Comparison of ENCODE assay signal across 27 cellular contexts in the genomic region with DNA sequence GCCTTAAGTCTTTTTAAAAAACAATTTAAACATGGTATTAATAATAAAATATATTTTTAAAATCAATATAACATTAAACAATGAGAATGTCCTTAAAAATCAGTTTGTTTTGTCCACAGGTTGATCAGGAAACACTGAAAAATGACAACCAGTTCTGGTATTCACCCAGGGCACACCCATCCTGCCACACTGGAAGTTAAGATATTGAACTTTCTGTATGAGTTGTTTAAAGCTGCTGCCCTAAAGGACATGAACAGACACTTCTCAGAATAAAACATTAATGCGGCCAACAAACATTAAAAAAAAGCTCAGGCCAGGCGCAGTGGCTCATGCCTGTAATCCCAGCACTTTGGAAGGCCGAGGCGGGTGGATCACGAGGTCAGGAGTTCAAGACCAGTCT. TPM values are rescaled to one million over a fixed set of nuclear protein-coding genes. Genes with fewer than 3 reads are reported as not detected.
A peak's percentile ranks its signal among the peaks of the same experiment; 100 is the strongest.
DNase-seq lines count a peak whose midpoint lies in the region; ATAC-seq and TF ChIP-seq lines count a peak whose summit lies in the region.
"Had no signal": no experiment of that assay in that cellular context is flagged by ENCODE, and none has a peak within 500 bp of the region (broad histone marks: within the 10 kb centered on the region; RNA-seq: fewer than 3 reads in every experiment).

No MANE protein-coding gene starts in this region.

- H3K9ac ChIP-seq in PC-3 (ENCODE audit: low read length) = no peak overlapping the region
- H3K9ac ChIP-seq: BLaER1 treated with 17β-estradiol and CSF1 and Interleukin-3, amounts not matched to agents 10 nM and 100 nM had no signal

- peaks cover 5% of the 10 kb centered on the region for H3K4me1 ChIP-seq in PC-3 (ENCODE audit: insufficient read depth, low read length)
- H3K4me1 ChIP-seq in left lung = no peaks in the 10 kb centered on the region
- H3K4me1 ChIP-seq: SJCRH30 had no signal

- no peaks in the 10 kb centered on the region for H3K27me3 ChIP-seq in PC-3 (ENCODE audit: low read length)
- no peaks in the 10 kb centered on the region for H3K27me3 ChIP-seq in left lung
- H3K27me3 ChIP-seq: BLaER1 treated with 17β-estradiol and CSF1 and Interleukin-3, amounts not matched to agents 10 nM and 100 nM; MG63; SJCRH30 had no signal

- no peaks in the 10 kb centered on the region for H4K20me1 ChIP-seq in PC-3 (ENCODE audit: low read length)
- H4K20me1 ChIP-seq: BLaER1 treated with 17β-estradiol and CSF1 and Interleukin-3, amounts not matched to agents 10 nM and 100 nM had no signal

- no peaks in the 10 kb centered on the region for H3K9me2 ChIP-seq in PC-3 (replicated peaks; ENCODE audit: low read length)

- 0 out of 2 replicates have a peak overlapping the region, but pooled peaks have one; percentile 29 for H3K4me2 ChIP-seq in PC-3 (ENCODE audit: low read length)
- H3K4me2 ChIP-seq: BLaER1 treated with 17β-estradiol and CSF1 and Interleukin-3, amounts not matched to agents 10 nM and 100 nM had no signal

- no TSS peak for BruUV-seq in PC-3 (replicated peaks; lab: Mats Ljungman, UMichigan)

- POLR2A ChIA-PET in PC-3 (lab: Charles Lee; ENCODE audit: unreplicated experiment) = interaction anchor here (0.6 to 0.7 kb wide), 2 partner anchors 60 to 293 kb away, joined by 4 read pairs; no protein-coding TSS in a partner anchor

- TF ChIP-seq CTCF in PC-3 (conservative IDR thresholded peaks at IDR 0.05; ENCODE audit: low read depth, low read length) = no peak
- TF ChIP-seq CTCF in epithelial cell of esophagus (IDR thresholded peaks at IDR 0.05; ENCODE audit: insufficient read depth, low read depth, low read length, missing control alignments) = no peak
- no peak for TF ChIP-seq CTCF in left lung (IDR thresholded peaks at IDR 0.05)

- CTCF ChIA-PET in PC-3 (lab: Charles Lee) = no interaction called here

- no peaks in the 10 kb centered on the region for H3F3A ChIP-seq in PC-3 (ENCODE audit: low read length, unreplicated experiment)

- no peak overlapping the region for H2AFZ ChIP-seq in PC-3 (ENCODE audit: low read length)

- DNase-seq in 8988T (peak; percentile 21), PC-3 (peak; percentile 63), epithelial cell of esophagus (ENCODE audit: low read depth) (peak; percentile 70), left lung (no peak)
- DNase-seq in activated CD8-positive, alpha-beta memory T cell treated with anti-CD3 and anti-CD28 coated beads, Interleukin-2, amount 50 U/mL, for 4 hours = no peak
- DNase-seq: AML-193; CD4-positive, alpha-beta T cell; DMS53; MG63; NCI-H1105 treated with DMSO at 0.1 percent for 48 hours; NCI-H146; NCI-H2029; NCI-H446 treated with DMSO at 0.1 percent for 48 hours; NCI-H526; NCI-H82; NK-92 treated with Interleukin-12 subunit alpha and Interleukin-12 subunit beta, amount 100 ng/mL, for 24 hours; SJCRH30 had no signal

- H3K4me3 ChIP-seq in PC-3 (ENCODE audit: low read length) (no peak overlapping the region), epithelial cell of esophagus (ENCODE audit: low read length) (no peak overlapping the region), left lung (no peak overlapping the region)
- H3K4me3 ChIP-seq: BLaER1 treated with 17β-estradiol and CSF1 and Interleukin-3, amounts not matched to agents 10 nM and 100 nM; K562; MG63; SJCRH30 had no signal

- no peaks in the 10 kb centered on the region for H3K36me3 ChIP-seq in PC-3 (ENCODE audit: low read depth, low read length)
- H3K36me3 ChIP-seq in left lung = no peaks in the 10 kb centered on the region
- H3K36me3 ChIP-seq: BLaER1 treated with 17β-estradiol and CSF1 and Interleukin-3, amounts not matched to agents 10 nM and 100 nM; MG63; SJCRH30 had no signal

- ATAC-seq in PC-3 (peak; percentile 90), left lung (peak; percentile 50), GM21529 (IDR thresholded peaks at IDR 0.05; ENCODE audit: unreplicated experiment) (no peak), HG03460 (IDR thresholded peaks at IDR 0.05; ENCODE audit: unreplicated experiment) (no peak), HG03565 (IDR thresholded peaks at IDR 0.05; ENCODE audit: unreplicated experiment) (no peak)
- ATAC-seq: HepG2, K562, Right ventricle myocardium inferior had no signal

- H3K9me3 ChIP-seq in PC-3 (ENCODE audit: low read length) (no peaks in the 10 kb centered on the region), left lung (no peaks in the 10 kb centered on the region)
- H3K9me3 ChIP-seq: MG63, SJCRH30 had no signal

- H3K79me2 ChIP-seq in PC-3 (ENCODE audit: low read length) = no peaks in the 10 kb centered on the region

- intact Hi-C loops in PC-3 (cut with micrococcal nuclease) (loop anchor here (5.0 kb wide), 2 partner anchors 61 to 119 kb away; no protein-coding TSS in a partner anchor), left lung (cut with DNase I) (no loop called here)

- H3K27ac ChIP-seq in PC-3 (ENCODE audit: low read length) (no peak overlapping the region), left lung (no peak overlapping the region)
- H3K27ac ChIP-seq: BLaER1 treated with 17β-estradiol and CSF1 and Interleukin-3, amounts not matched to agents 10 nM and 100 nM; SJCRH30 had no signal

RNA-seq across cellular contexts. Expression of a gene that starts 15.0 kb away (rescaled TPM):
- total RNA-seq in PC-3 (2014; rRNA removed) = 0.87 TPM in 1 of 2 replicates, not detected in the other
- 100 to 1,000 TPM; 291 to 729 TPM for total RNA-seq in left lung
- total RNA-seq: Daoy, G401, HepG2, HT1080, SJCRH30 had no signal

Comparison
In these comparisons a context has a peak if more than half of its experiments do, and no peak if none do; other contexts are left out.
1. DNase-seq: peak in 8988T (single experiment), PC-3 (single experiment) and epithelial cell of esophagus (single experiment); none in left lung (0 of 2) and activated CD8-positive, alpha-beta memory T cell treated with anti-CD3 and anti-CD28 coated beads, Interleukin-2, amount 50 U/mL, for 4 hours (single experiment).
2. ATAC-seq: peak in PC-3 (single experiment) and left lung (single experiment); none in GM21529 (single experiment), HG03460 (single experiment) and HG03565 (single experiment).
3. RNA of a gene that starts 15.0 kb away (total RNA-seq): 291 to 729 TPM in left lung; 0.87 TPM in PC-3; every median in the first group is over 100 times any median in the second.